2 cellular contexts compared by ENCODE assay signal in genomic region chr19:51375504-51376221, GRCh38.
TF ChIP-seq lines count a peak whose summit lies in the region.

No MANE protein-coding gene starts in this region.

TF ChIP-seq in GM12891, 5 proteins besides CTCF, POLR2A, EP300 and RAD21:
- TF ChIP-seq PAX5 (IDR thresholded peaks at IDR 0.05; ENCODE audit: insufficient read depth, low read length, severe bottlenecking) (no peak), SPI1 (IDR thresholded peaks at IDR 0.05; ENCODE audit: low read depth, low read length) (no peak), POU2F2 (IDR thresholded peaks at IDR 0.05; ENCODE audit: low read depth, low read length) (no peak), POLR2AphosphoS5 (IDR thresholded peaks at IDR 0.05; ENCODE audit: low read depth, low read length) (no peak), TAF1 (IDR thresholded peaks at IDR 0.05; ENCODE audit: low read depth, low read length) (no peak)

TF ChIP-seq in endothelial cell of umbilical vein, 7 proteins besides CTCF, POLR2A, EP300 and RAD21:
- TF ChIP-seq JUN (IDR thresholded peaks at IDR 0.05; ENCODE audit: borderline replicate concordance, insufficient read depth, insufficient read length, low read depth): no peak
TF ChIP-seq in endothelial cell of umbilical vein: peak in this region for 0.
